Comparison of ENCODE assay signal across 9 cellular contexts in the genomic region with DNA sequence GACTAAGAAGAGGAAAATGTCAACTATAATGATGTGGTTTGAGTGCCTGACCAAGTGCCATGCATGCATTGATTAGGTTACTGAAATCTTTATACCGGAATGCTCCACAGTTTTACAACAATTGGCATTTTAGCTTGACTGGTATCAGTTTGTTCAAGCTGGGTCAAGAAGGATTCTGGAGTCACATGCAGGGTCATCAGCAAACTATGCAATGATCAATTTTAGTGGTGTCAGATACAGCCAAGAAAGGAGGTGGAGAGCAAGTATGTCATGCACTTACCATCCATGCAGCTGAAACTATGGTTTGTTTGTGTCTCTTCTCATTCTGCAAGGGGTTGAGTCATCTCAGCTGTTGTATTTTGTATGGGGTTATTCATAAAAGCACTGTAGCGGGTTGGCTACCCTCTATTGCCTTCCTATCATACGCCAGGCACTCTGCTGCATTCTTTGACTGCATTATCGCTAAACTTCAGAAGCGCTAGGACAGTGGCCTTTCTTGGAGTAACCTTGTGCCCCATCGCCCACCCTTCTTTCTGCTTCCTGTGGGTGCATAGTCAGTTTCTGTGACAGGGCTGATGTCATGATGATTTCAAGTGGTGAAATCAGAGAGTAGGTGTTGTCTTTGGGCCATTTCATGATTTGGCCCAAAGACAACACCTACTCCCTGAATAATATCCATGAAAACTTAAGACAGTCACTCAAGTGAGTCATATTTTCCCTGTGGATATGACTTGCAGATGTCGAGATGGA.
DNase-seq lines count a peak whose midpoint lies in the region; ATAC-seq and TF ChIP-seq lines count a peak whose summit lies in the region.
"Had no signal": no experiment of that assay in that cellular context is flagged by ENCODE, and none has a peak within 500 bp of the region (broad histone marks: within the 10 kb centered on the region; RNA-seq: fewer than 3 reads in every experiment).

No MANE protein-coding gene starts in this region.

- no peak overlapping the region for H3K27ac ChIP-seq in tibial artery

- intact Hi-C loops in tibial artery (cut with DNase I; ENCODE audit: low total_unique reads), result no loop called here

- H3K9me3 ChIP-seq in tibial artery, result no peaks in the 10 kb centered on the region

- H3K4me3 ChIP-seq in AG10803 (ENCODE audit: low read length), result peak overlapping the region; percentile 42
- no peak overlapping the region for H3K4me3 ChIP-seq in astrocyte of the spinal cord (ENCODE audit: low read depth, low read length)
- no peak overlapping the region for H3K4me3 ChIP-seq in tibial artery

- in situ Hi-C loops in astrocyte of the spinal cord (cut with HindIII; ENCODE audit: low sequenced_read_pairs), result no loop called here

- TF ChIP-seq CTCF in AG10803 (conservative IDR thresholded peaks at IDR 0.05; ENCODE audit: low read length), result no peak
- TF ChIP-seq CTCF in astrocyte of the spinal cord (IDR thresholded peaks at IDR 0.05; ENCODE audit: low read depth, low read length), result no peak
- no peak for TF ChIP-seq CTCF in tibial artery (IDR thresholded peaks at IDR 0.05)

- no peaks in the 10 kb centered on the region for H3K27me3 ChIP-seq in tibial artery

- no peak for ATAC-seq in HG02763 (IDR thresholded peaks at IDR 0.05; ENCODE audit: unreplicated experiment)

- no peaks in the 10 kb centered on the region for H3K4me1 ChIP-seq in tibial artery

- H3K36me3 ChIP-seq in tibial artery, result no peaks in the 10 kb centered on the region

- DNase-seq in AG10803 (ENCODE audit: low read depth), result peak; percentile 94
- DNase-seq in HS-5 (ENCODE audit: low read depth), result peak; percentile 89
- peak; percentile 59 for DNase-seq in astrocyte of the spinal cord (ENCODE audit: low read depth, low spot score)
- peak; percentile 14 for DNase-seq in medulla oblongata (ENCODE audit: extremely low spot score)
- DNase-seq in NCI-H345 treated with DMSO at 0.1 percent for 48 hours (lab: John Stamatoyannopoulos, UW; ENCODE audit: unreplicated experiment), result no peak
- DNase-seq in tibial artery, result no peak
- no peak for DNase-seq in mesenteric fat pad (ENCODE audit: low spot score)
- DNase-seq: NCI-H526 had no signal

Comparison
In these comparisons a context has a peak if more than half of its experiments do, and no peak if none do; other contexts are left out.
1. DNase-seq: peak in AG10803 (single experiment), HS-5 (single experiment), astrocyte of the spinal cord (single experiment) and medulla oblongata (single experiment); none in NCI-H345 treated with DMSO at 0.1 percent for 48 hours (single experiment), tibial artery (0 of 2) and mesenteric fat pad (single experiment).